Comparison of ENCODE assay signal across 14 cellular contexts in the genomic region with DNA sequence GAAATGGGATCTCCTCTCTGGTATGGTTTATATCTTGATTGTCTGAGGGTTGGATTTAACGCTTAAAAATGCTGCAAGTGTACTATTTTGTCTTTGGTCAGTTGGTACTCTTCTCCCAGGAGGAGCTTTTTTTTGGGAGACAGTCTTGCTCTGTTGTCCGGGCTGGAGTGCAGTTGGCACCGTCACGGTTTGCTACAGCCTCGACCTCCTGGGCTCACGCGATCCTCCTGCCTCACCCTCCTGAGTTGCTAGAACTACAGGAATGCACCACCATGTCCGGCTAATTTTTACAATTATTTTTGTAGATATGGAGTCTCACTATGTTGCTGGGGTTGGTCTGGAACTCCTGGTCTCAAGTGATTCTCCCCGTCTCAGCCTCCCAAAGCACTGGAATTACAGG.
DNase-seq lines count a peak whose midpoint lies in the region; ATAC-seq and TF ChIP-seq lines count a peak whose summit lies in the region.
"Had no signal": no experiment of that assay in that cellular context is flagged by ENCODE, and none has a peak within 500 bp of the region (broad histone marks: within the 10 kb centered on the region; RNA-seq: fewer than 3 reads in every experiment).

No MANE protein-coding gene starts in this region.

- H3K36me3 Mint-ChIP-seq in immature natural killer cell, result peaks cover 0 to 23% (median 20%) of the 10 kb centered on the region in 3 donors

- H3K27ac ChIP-seq in ACC112 (ENCODE audit: low read depth, low read length) (peak overlapping the region; percentile 100), RWPE1 (peak overlapping the region; percentile 89), rectal smooth muscle tissue (ENCODE audit: low read depth, low read length) (peak overlapping the region; percentile 40)
- H3K27ac ChIP-seq: VCaP had no signal

- peaks cover 5 to 19% (median 6%) of the 10 kb centered on the region in 3 donors for H3K27me3 Mint-ChIP-seq in immature natural killer cell (ENCODE audit: low read depth in 3 of 3)
- H3K27me3 Mint-ChIP-seq: activated naive CD8-positive, alpha-beta T cell had no signal

- POLR2A ChIA-PET in RWPE1 (lab: Yijun Ruan, JAX; ENCODE audit: low non-redundant PET), result no interaction called here

- no peak overlapping the region for H2AFZ ChIP-seq in ACC112 (ENCODE audit: low read length, unreplicated experiment)

- CTCF ChIA-PET in RWPE1 (lab: Yijun Ruan, JAX), result no interaction called here

- peak overlapping the region in 5 of 6 donors; percentile 43 to 100 (median 94) for H3K27ac Mint-ChIP-seq in immature natural killer cell

- peaks cover 93 to 98% of the 10 kb centered on the region in 2 donors for H3K4me1 Mint-ChIP-seq in immature natural killer cell

- H3K4me1 ChIP-seq in ACC112 (ENCODE audit: control insufficient read depth, insufficient read depth, low read length, unreplicated experiment), result peaks cover 88% of the 10 kb centered on the region
- H3K4me1 ChIP-seq in rectal smooth muscle tissue (ENCODE audit: control insufficient read depth, insufficient read depth, low read length), result peaks cover 19% of the 10 kb centered on the region

- H3K36me3 ChIP-seq in ACC112 (ENCODE audit: insufficient read depth, low read length) (peaks cover 27% of the 10 kb centered on the region), rectal smooth muscle tissue (ENCODE audit: control insufficient read depth, insufficient read depth, low read length) (no peaks in the 10 kb centered on the region)
- H3K36me3 ChIP-seq: thoracic aorta had no signal

- DNase-seq in RWPE1 (ENCODE audit: low spot score) (no peak), immature natural killer cell (no peak), NCI-H1436 (lab: John Stamatoyannopoulos, UW) (no peak), NAMALWA (ENCODE audit: low spot score) (no peak)
- DNase-seq: DMS153, Karpas-422, NCI-H2029 had no signal

- H3K4me3 ChIP-seq in ACC112 (ENCODE audit: low read depth, low read length) (peak overlapping the region; percentile 22; the same call in 1 of the 2 replicates), rectal smooth muscle tissue (ENCODE audit: low read length) (no peak overlapping the region)
- H3K4me3 ChIP-seq: thoracic aorta had no signal

- H3K9ac ChIP-seq in rectal smooth muscle tissue (ENCODE audit: low read length), result no peak overlapping the region

- H3K27me3 ChIP-seq in ACC112 (ENCODE audit: insufficient read depth, low read length) (no peaks in the 10 kb centered on the region), rectal smooth muscle tissue (ENCODE audit: control insufficient read depth, insufficient read depth, low read length) (no peaks in the 10 kb centered on the region)

- TF ChIP-seq CTCF in RWPE1 (conservative IDR thresholded peaks at IDR 0.05; ENCODE audit: low read depth), result no peak

- peak overlapping the region in 3 of 5 donors; percentile 75 to 83 (median 76) for H3K4me3 Mint-ChIP-seq in immature natural killer cell
- H3K4me3 Mint-ChIP-seq: activated naive CD8-positive, alpha-beta T cell had no signal

- H3K9me3 Mint-ChIP-seq in immature natural killer cell, result no peaks in the 10 kb centered on the region

- peaks cover 85% of the 10 kb centered on the region for H3K79me2 ChIP-seq in ACC112 (ENCODE audit: control insufficient read depth, insufficient read depth, low read length, unreplicated experiment)

- ATAC-seq in HG03135 (IDR thresholded peaks at IDR 0.05; ENCODE audit: unreplicated experiment) (no peak), HG02840 (IDR thresholded peaks at IDR 0.05; ENCODE audit: low FRiP score, unreplicated experiment) (no peak)

Comparison
In these comparisons a context has a peak if more than half of its experiments do, and no peak if none do; other contexts are left out.
1. H3K27ac ChIP-seq: peak in every context shown above with its lines; median percentile 100 in ACC112; 89 in RWPE1; 40 in rectal smooth muscle tissue.